In genomic region chr13:102291587-102292218, GRCh38 we compare ENCODE assay signal across 19 cellular contexts.
DNase-seq lines count a peak whose midpoint lies in the region; ATAC-seq and TF ChIP-seq lines count a peak whose summit lies in the region.
"Had no signal": no experiment of that assay in that cellular context is flagged by ENCODE, and none has a peak within 500 bp of the region (broad histone marks: within the 10 kb centered on the region; RNA-seq: fewer than 3 reads in every experiment).

No MANE protein-coding gene starts in this region.

- H3K4me3 ChIP-seq in HUES6 (ENCODE audit: low read depth, low read length) (no peak overlapping the region), fibroblast of pulmonary artery (replicated peaks; ENCODE audit: low read depth, low read length) (no peak overlapping the region)
- H3K4me3 ChIP-seq: esophagus muscularis mucosa, SJCRH30 had no signal

- TF ChIP-seq CTCF in WTC11 (IDR thresholded peaks at IDR 0.05) (no peak), fibroblast of pulmonary artery (IDR thresholded peaks at IDR 0.05; ENCODE audit: low read length, missing control alignments) (no peak), omental fat pad (IDR thresholded peaks at IDR 0.05) (no peak)

- CTCF ChIA-PET in WTC11 (lab: Charles Lee) = no interaction called here

- no peaks in the 10 kb centered on the region for H3K9me3 ChIP-seq in HUES6 (ENCODE audit: control insufficient read depth, insufficient read depth, low read depth, low read length)
- H3K9me3 ChIP-seq: esophagus muscularis mucosa, SJCRH30 had no signal

- H3K4me1 Mint-ChIP-seq in WTC11 = peaks cover 4% of the 10 kb centered on the region; the same call in 1 of the 2 replicates
- H3K4me1 Mint-ChIP-seq: mesothelial cell of epicardium, nephron progenitor cell had no signal

- 0 out of 2 replicates have a peak, but pooled peaks cover 3% of the 10 kb centered on the region for H3K4me1 ChIP-seq in HUES6 (ENCODE audit: control insufficient read depth, insufficient read depth, low read length)
- H3K4me1 ChIP-seq: SJCRH30 had no signal

- DNase-seq in WTC11 (ENCODE audit: low spot score) (no peak), fibroblast of pulmonary artery (ENCODE audit: low read depth) (peak; percentile 1), omental fat pad (ENCODE audit: low spot score) (no peak), amniotic stem cell (lab: John Stamatoyannopoulos, UW) (no peak)
- DNase-seq: activated CD8-positive, alpha-beta memory T cell treated with anti-CD3 and anti-CD28 coated beads for 24 hours; activated T-cell treated with anti-CD3 and anti-CD28 coated beads, Interleukin-2, amount 50 U/mL, for 72 hours; GDM1; hippocampal formation; kidney; NCI-H187 treated with DMSO at 0.1 percent for 48 hours; NCI-H226; nephron progenitor cell; SJCRH30 had no signal

- H3K9me3 Mint-ChIP-seq in WTC11 = no peaks in the 10 kb centered on the region
- H3K9me3 Mint-ChIP-seq: activated naive CD4-positive, alpha-beta T cell treated with anti-CD3 and anti-CD28 coated beads, Interleukin-2, amount 50 U/mL, for 72 hours; activated T-cell treated with anti-CD3 and anti-CD28 coated beads, Interleukin-2, amount 50 U/mL, for 72 hours; mesothelial cell of epicardium; nephron progenitor cell had no signal

- H3K4me3 Mint-ChIP-seq in WTC11 = no peak overlapping the region
- H3K4me3 Mint-ChIP-seq: activated T-cell treated with anti-CD3 and anti-CD28 coated beads, Interleukin-2, amount 50 U/mL, for 72 hours; mesothelial cell of epicardium; nephron progenitor cell had no signal

- no peak overlapping the region for H3K9ac ChIP-seq in HUES6 (ENCODE audit: low read length)

- no peaks in the 10 kb centered on the region for H3K36me3 ChIP-seq in HUES6 (ENCODE audit: control insufficient read depth, insufficient read depth, low read length)
- H3K36me3 ChIP-seq: esophagus muscularis mucosa, SJCRH30 had no signal

- no peaks in the 10 kb centered on the region for H3K36me3 Mint-ChIP-seq in WTC11
- H3K36me3 Mint-ChIP-seq: activated naive CD4-positive, alpha-beta T cell treated with anti-CD3 and anti-CD28 coated beads, Interleukin-2, amount 50 U/mL, for 72 hours; mesothelial cell of epicardium had no signal

- peak; percentile 69 for ATAC-seq in WTC11
- ATAC-seq in omental fat pad (ENCODE audit: low FRiP score) = peak; percentile 63
- ATAC-seq in GM21515 (IDR thresholded peaks at IDR 0.05; ENCODE audit: unreplicated experiment) = no peak
- no peak for ATAC-seq in HG03442 (IDR thresholded peaks at IDR 0.05; ENCODE audit: unreplicated experiment)
- ATAC-seq: activated naive CD4-positive, alpha-beta T cell treated with anti-CD3 and anti-CD28 coated beads, Interleukin-2, amount 50 U/mL, for 72 hours; activated T-cell treated with anti-CD3 and anti-CD28 coated beads, Interleukin-2, amount 50 U/mL, for 72 hours had no signal

- no peaks in the 10 kb centered on the region for H3K27me3 Mint-ChIP-seq in WTC11 (ENCODE audit: low read depth)

- H3K27ac Mint-ChIP-seq in WTC11 = no peak overlapping the region
- H3K27ac Mint-ChIP-seq: activated naive CD4-positive, alpha-beta T cell treated with anti-CD3 and anti-CD28 coated beads, Interleukin-2, amount 50 U/mL, for 72 hours; activated T-cell treated with anti-CD3 and anti-CD28 coated beads, Interleukin-2, amount 50 U/mL, for 72 hours; mesothelial cell of epicardium; nephron progenitor cell had no signal

- H3K27me3 ChIP-seq in HUES6 (ENCODE audit: control insufficient read depth, insufficient read depth, low read length) = no peaks in the 10 kb centered on the region
- H3K27me3 ChIP-seq: esophagus muscularis mucosa had no signal

- 0 out of 2 replicates have a peak overlapping the region, but pooled peaks have one; percentile 42 for H3K27ac ChIP-seq in HUES6 (ENCODE audit: low read depth, low read length)
- H3K27ac ChIP-seq: SJCRH30 had no signal

- POLR2A ChIA-PET in WTC11 (lab: Charles Lee) = no interaction called here

TF ChIP-seq in WTC11, 78 proteins besides CTCF, POLR2A, EP300 and RAD21:
- TF ChIP-seq E2F5 (CRISPR knock-in tag; IDR thresholded peaks at IDR 0.05) (no peak), ZNF512 (CRISPR knock-in tag; IDR thresholded peaks at IDR 0.05; ENCODE audit: borderline replicate concordance) (no peak), HMGXB4 (CRISPR knock-in tag; IDR thresholded peaks at IDR 0.05) (no peak), E2F4 (CRISPR knock-in tag; IDR thresholded peaks at IDR 0.05; ENCODE audit: borderline replicate concordance, low read depth) (no peak), IRF2 (CRISPR knock-in tag; IDR thresholded peaks at IDR 0.05; ENCODE audit: borderline replicate concordance, low read depth) (no peak), MYBL2 (CRISPR knock-in tag; IDR thresholded peaks at IDR 0.05) (no peak)
TF ChIP-seq in WTC11: peak in this region for 0.

Comparison
In these comparisons a context has a peak if more than half of its experiments do, and no peak if none do; other contexts are left out.
1. ATAC-seq: peak in WTC11 (single experiment) and omental fat pad (single experiment); none in GM21515 (single experiment) and HG03442 (single experiment).